In the genomic region with DNA sequence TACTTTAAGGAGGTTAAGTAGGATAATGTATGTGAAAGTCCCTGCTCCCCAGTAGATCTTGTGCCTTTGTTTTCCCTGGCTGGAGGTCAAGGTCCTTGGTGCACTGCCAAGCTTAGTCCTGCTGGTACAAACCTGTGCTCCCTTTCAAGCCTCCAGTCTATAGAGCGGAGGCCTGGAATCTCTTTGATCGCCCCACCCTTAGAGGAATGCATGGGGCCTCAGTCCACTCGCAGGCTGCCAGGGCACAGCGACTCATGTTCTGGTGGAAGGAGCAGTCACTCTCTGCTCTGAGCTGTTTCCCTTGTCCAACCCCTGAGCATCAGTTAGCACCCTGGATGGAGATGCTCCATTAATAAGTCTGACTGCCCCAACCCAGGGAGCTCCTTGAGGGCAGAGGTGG, we compare ENCODE assay signal across 1 cellular context.
TF ChIP-seq lines count a peak whose summit lies in the region.

No MANE protein-coding gene starts in this region.

TF ChIP-seq in HepG2, 621 proteins besides CTCF, POLR2A, EP300 and RAD21 (continued from another document):
- TF ChIP-seq, protein P1, sequence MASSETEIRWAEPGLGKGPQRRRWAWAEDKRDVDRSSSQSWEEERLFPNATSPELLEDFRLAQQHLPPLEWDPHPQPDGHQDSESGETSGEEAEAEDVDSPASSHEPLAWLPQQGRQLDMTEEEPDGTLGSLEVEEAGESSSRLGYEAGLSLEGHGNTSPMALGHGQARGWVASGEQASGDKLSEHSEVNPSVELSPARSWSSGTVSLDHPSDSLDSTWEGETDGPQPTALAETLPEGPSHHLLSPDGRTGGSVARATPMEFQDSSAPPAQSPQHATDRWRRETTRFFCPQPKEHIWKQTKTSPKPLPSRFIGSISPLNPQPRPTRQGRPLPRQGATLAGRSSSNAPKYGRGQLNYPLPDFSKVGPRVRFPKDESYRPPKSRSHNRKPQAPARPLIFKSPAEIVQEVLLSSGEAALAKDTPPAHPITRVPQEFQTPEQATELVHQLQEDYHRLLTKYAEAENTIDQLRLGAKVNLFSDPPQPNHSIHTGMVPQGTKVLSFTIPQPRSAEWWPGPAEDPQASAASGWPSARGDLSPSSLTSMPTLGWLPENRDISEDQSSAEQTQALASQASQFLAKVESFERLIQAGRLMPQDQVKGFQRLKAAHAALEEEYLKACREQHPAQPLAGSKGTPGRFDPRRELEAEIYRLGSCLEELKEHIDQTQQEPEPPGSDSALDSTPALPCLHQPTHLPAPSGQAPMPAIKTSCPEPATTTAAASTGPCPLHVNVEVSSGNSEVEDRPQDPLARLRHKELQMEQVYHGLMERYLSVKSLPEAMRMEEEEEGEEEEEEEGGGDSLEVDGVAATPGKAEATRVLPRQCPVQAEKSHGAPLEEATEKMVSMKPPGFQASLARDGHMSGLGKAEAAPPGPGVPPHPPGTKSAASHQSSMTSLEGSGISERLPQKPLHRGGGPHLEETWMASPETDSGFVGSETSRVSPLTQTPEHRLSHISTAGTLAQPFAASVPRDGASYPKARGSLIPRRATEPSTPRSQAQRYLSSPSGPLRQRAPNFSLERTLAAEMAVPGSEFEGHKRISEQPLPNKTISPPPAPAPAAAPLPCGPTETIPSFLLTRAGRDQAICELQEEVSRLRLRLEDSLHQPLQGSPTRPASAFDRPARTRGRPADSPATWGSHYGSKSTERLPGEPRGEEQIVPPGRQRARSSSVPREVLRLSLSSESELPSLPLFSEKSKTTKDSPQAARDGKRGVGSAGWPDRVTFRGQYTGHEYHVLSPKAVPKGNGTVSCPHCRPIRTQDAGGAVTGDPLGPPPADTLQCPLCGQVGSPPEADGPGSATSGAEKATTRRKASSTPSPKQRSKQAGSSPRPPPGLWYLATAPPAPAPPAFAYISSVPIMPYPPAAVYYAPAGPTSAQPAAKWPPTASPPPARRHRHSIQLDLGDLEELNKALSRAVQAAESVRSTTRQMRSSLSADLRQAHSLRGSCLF (CRISPR knock-in tag; IDR thresholded peaks at IDR 0.05; ENCODE audit: borderline replicate concordance): no peak
- TF ChIP-seq ZSCAN22 (CRISPR knock-in tag; IDR thresholded peaks at IDR 0.05) (no peak), ZNF460 (CRISPR knock-in tag; IDR thresholded peaks at IDR 0.05; ENCODE audit: borderline replicate concordance) (no peak), HDAC6 (IDR thresholded peaks at IDR 0.05; ENCODE audit: low read depth, low read length) (no peak)
